Comparison of ENCODE assay signal across 1 cellular context in genomic region chr3:73719877-73720276, GRCh38.
TF ChIP-seq lines count a peak whose summit lies in the region.

No MANE protein-coding gene starts in this region.

TF ChIP-seq in HepG2, 621 proteins besides CTCF, POLR2A, EP300 and RAD21 (continued from another document):
- TF ChIP-seq, protein P1, sequence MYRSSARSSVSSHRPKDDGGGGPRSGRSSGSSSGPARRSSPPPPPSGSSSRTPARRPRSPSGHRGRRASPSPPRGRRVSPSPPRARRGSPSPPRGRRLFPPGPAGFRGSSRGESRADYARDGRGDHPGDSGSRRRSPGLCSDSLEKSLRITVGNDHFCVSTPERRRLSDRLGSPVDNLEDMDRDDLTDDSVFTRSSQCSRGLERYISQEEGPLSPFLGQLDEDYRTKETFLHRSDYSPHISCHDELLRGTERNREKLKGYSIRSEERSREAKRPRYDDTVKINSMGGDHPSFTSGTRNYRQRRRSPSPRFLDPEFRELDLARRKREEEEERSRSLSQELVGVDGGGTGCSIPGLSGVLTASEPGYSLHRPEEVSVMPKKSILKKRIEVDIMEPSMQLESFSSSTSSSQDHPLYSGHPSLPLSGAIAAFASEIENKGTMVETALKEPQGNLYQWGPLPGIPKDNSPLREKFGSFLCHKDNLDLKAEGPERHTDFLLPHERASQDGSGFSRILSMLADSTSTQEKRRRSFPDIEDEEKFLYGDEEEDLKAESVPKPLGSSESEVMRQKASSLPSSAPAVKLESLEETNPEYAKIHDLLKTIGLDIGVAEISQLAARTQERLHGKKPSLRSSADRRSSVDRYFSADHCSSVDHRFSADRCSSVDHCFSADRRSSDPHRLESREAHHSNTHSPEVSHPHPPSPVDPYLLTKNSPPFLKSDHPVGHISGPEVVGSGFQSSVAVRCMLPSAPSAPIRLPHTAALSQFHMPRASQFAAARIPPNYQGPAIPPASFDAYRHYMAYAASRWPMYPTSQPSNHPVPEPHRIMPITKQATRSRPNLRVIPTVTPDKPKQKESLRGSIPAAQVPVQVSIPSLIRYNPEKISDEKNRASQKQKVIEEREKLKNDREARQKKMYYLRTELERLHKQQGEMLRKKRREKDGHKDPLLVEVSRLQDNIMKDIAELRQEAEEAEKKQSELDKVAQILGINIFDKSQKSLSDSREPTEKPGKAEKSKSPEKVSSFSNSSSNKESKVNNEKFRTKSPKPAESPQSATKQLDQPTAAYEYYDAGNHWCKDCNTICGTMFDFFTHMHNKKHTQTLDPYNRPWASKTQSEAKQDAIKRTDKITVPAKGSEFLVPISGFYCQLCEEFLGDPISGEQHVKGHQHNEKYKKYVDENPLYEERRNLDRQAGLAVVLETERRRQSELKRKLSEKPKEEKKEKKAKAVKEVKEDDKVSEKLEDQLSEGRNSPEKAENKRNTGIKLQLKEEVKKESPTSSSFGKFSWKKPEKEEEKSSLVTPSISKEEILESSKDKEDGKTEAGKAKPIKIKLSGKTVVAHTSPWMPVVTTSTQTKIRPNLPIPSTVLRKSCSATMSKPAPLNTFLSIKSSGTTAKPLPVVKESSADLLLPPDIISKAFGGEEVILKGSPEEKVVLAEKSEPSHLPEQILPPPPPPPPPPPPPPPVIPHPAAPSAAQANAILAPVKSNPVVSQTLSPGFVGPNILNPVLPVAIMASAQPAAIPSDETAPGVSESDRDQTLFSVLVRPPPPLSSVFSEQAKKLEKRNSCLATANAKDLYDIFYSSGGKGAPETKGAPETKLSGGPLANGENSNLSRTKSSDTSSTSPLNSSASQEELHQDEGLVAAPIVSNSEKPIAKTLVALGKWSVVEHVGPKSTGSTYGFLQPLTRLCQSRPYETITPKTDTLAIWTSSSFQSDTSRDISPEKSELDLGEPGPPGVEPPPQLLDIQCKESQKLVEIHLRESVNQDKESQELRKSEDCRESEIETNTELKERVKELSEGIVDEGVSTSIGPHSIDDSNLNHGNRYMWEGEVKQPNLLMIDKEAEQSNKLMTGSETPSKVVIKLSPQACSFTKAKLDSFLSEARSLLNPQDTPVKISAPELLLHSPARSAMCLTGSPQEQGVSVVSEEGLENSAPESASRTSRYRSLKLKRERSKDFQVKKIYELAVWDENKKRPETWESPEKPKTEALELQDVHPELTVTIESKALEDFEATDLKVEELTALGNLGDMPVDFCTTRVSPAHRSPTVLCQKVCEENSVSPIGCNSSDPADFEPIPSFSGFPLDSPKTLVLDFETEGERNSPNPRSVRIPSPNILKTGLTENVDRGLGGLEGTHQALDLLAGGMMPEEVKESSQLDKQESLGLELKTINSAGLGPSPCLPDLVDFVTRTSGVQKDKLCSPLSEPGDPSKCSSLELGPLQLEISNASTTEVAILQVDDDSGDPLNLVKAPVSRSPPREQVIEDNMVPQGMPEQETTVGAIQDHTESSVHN (CRISPR knock-in tag; IDR thresholded peaks at IDR 0.05), result no peak
- TF ChIP-seq SETDB1 (CRISPR knock-in tag; IDR thresholded peaks at IDR 0.05; ENCODE audit: borderline replicate concordance), result no peak
